In the genomic region with DNA sequence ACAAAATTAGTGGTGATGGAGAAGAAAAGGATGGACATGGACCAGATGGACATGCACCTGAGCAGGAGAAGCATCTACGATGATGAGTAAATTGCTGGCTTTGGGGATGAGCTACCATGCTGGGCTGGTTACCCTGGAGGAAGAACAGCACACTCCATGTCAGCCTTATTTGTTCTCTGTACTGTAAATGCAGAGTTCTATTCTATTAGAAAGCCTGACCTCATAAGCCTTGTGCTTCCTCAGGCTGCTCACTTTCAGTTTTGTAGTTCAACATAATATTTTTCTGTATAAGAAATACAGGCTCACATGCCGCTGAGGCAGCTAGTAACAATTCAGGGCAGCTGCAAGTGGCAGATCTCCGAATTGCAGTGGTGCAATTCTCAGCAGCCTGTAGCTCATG, we compare ENCODE assay signal across 18 cellular contexts.
DNase-seq lines count a peak whose midpoint lies in the region; ATAC-seq, FAIRE-seq and TF ChIP-seq lines count a peak whose summit lies in the region.
"Had no signal": no experiment of that assay in that cellular context is flagged by ENCODE, and none has a peak within 500 bp of the region (broad histone marks: within the 10 kb centered on the region; RNA-seq: fewer than 3 reads in every experiment).

No MANE protein-coding gene starts in this region.

- no peak for FAIRE-seq in GM12878 (lab: Jason Lieb, UNC)

- H3K27ac Mint-ChIP-seq in GM23338, result 0 out of 2 replicates have a peak overlapping the region, but pooled peaks have one; percentile 1
- H3K27ac Mint-ChIP-seq in progenitor cell of endocrine pancreas, result no peak overlapping the region
- H3K27ac Mint-ChIP-seq: CD14-positive monocyte, HFFc6 had no signal

- H3K9me3 Mint-ChIP-seq in GM23338 (peaks cover 9% of the 10 kb centered on the region), progenitor cell of endocrine pancreas (ENCODE audit: low read depth) (peaks cover 7% of the 10 kb centered on the region)

- TF ChIP-seq CTCF in GM23338 (conservative IDR thresholded peaks at IDR 0.05; ENCODE audit: low read depth in 2 of 2) (no peak), GM12878 (IDR thresholded peaks at IDR 0.05 in 2 of 3, conservative IDR thresholded peaks at IDR 0.05 in 1 of 3; ENCODE audit: control insufficient read depth in 2 of 3, extremely low read depth in 1 of 3, insufficient read depth in 1 of 3, low read depth in 3 of 3, low read length in 3 of 3) (no peak), progenitor cell of endocrine pancreas (IDR thresholded peaks at IDR 0.05; ENCODE audit: unreplicated experiment) (no peak)

- peaks cover 8% of the 10 kb centered on the region; the same call in 2 of the 3 replicates for H3K36me3 Mint-ChIP-seq in GM23338 (ENCODE audit: low read depth)
- no peaks in the 10 kb centered on the region for H3K36me3 Mint-ChIP-seq in progenitor cell of endocrine pancreas (ENCODE audit: insufficient read depth)
- H3K36me3 Mint-ChIP-seq: CD14-positive monocyte; CD4-positive, alpha-beta memory T cell had no signal

- no peak for ATAC-seq in GM23338
- peak; percentile 52 for ATAC-seq in GM12878
- ATAC-seq in aorta (ENCODE audit: low FRiP score), result no peak
- ATAC-seq: HCT116 had no signal

- H3K9me2 ChIP-seq in GM23338 (ENCODE audit: insufficient read depth), result no peaks in the 10 kb centered on the region; the same call in 1 of the 2 replicates

- RAD21 ChIA-PET in GM12878 (lab: Charles Lee; ENCODE audit: unreplicated experiment), result no interaction called here

- in situ Hi-C loops in GM12878 (cut with MboI), result no loop called here

- POLR2A ChIA-PET in GM12878 (lab: Charles Lee), result no interaction called here

- H3K27ac ChIP-seq in GM23338 (ENCODE audit: low read depth), result no peak overlapping the region
- H3K27ac ChIP-seq in GM12878 (ENCODE audit: control insufficient read depth, insufficient read depth), result no peak overlapping the region
- no peak overlapping the region for H3K27ac ChIP-seq in aorta (ENCODE audit: low read depth in 1 of 2, low read length in 2 of 2)
- H3K27ac ChIP-seq: BLaER1, HL-60 had no signal

- H3K4me2 ChIP-seq in GM23338, result no peak overlapping the region
- no peak overlapping the region for H3K4me2 ChIP-seq in GM12878 (ENCODE audit: control insufficient read depth, insufficient read depth)
- H3K4me2 ChIP-seq: BLaER1 had no signal

- H3K36me3 ChIP-seq in GM23338 (ENCODE audit: insufficient read depth), result no peaks in the 10 kb centered on the region
- no peaks in the 10 kb centered on the region for H3K36me3 ChIP-seq in GM12878 (ENCODE audit: control insufficient read depth in 2 of 2, insufficient read depth in 2 of 2, low read length in 1 of 2)
- no peaks in the 10 kb centered on the region for H3K36me3 ChIP-seq in aorta (ENCODE audit: control insufficient read depth in 1 of 2, insufficient read depth in 2 of 2, low read length in 1 of 2)
- H3K36me3 ChIP-seq: BLaER1 had no signal

- TF ChIP-seq POLR2A in GM12878 (IDR thresholded peaks at IDR 0.05; ENCODE audit: low read depth, low read length), result no peak

- H3F3A ChIP-seq in GM23338 (replicated peaks; ENCODE audit: low read depth), result no peaks in the 10 kb centered on the region

- 53% methylated on average over 3 of the region's 3 CpGs for WGBS in GM12878 (ENCODE audit: insufficient coverage, insufficient replicate concordance, low lambda C conversion rate, missing lambda C conversion rate)
- WGBS in aorta, 2 donors, result 73 to 78% methylated on average over 3 of the region's 3 CpGs

- H3K4me3 ChIP-seq in GM23338 (no peak overlapping the region), GM12878 (no peak overlapping the region), aorta (ENCODE audit: low read length in 2 of 2) (no peak overlapping the region)
- H3K4me3 ChIP-seq: BLaER1 had no signal

- intact Hi-C loops in GM12878 (cut with micrococcal nuclease; ENCODE audit: unreplicated experiment) (no loop called here), aorta (cut with DNase I) (no loop called here)

- H3K27me3 ChIP-seq in GM23338 (ENCODE audit: insufficient read depth), result no peaks in the 10 kb centered on the region
- H3K27me3 ChIP-seq in GM12878 (replicated peaks in 1 of 2; ENCODE audit: control insufficient read depth in 2 of 2, insufficient read depth in 2 of 2, low read length in 1 of 2), result no peaks in the 10 kb centered on the region
- no peaks in the 10 kb centered on the region for H3K27me3 ChIP-seq in aorta (ENCODE audit: control insufficient read depth in 1 of 2, insufficient read depth in 2 of 2, low read length in 1 of 2)
- H3K27me3 ChIP-seq: BLaER1 had no signal

- SMC1A ChIA-PET in GM12878 (lab: Charles Lee; ENCODE audit: uncharacterized antibody, unreplicated experiment), result interaction anchor here (1.3 kb wide), 1 partner anchor 13 kb away, joined by 3 read pairs; no protein-coding TSS in a partner anchor

- peaks cover 2% of the 10 kb centered on the region for H3K27me3 Mint-ChIP-seq in GM23338 (ENCODE audit: insufficient read depth, low read depth, poor library complexity)
- H3K27me3 Mint-ChIP-seq in progenitor cell of endocrine pancreas, result no peaks in the 10 kb centered on the region
- H3K27me3 Mint-ChIP-seq: CD4-positive, alpha-beta memory T cell had no signal

- H3K4me1 ChIP-seq in GM23338 (ENCODE audit: insufficient read depth) (no peaks in the 10 kb centered on the region), GM12878 (ENCODE audit: control insufficient read depth, insufficient read depth, low read length) (no peaks in the 10 kb centered on the region), aorta (ENCODE audit: control insufficient read depth in 1 of 2, insufficient read depth in 2 of 2, low read length in 2 of 2) (no peaks in the 10 kb centered on the region)
- H3K4me1 ChIP-seq: BLaER1 had no signal

- CTCF ChIA-PET in GM12878 (lab: Yijun Ruan, JAX), result no interaction called here

- BruUV-seq in GM12878 (replicated peaks; lab: Mats Ljungman, UMichigan), result no TSS peak

- no peaks in the 10 kb centered on the region for H4K20me1 ChIP-seq in GM23338 (replicated peaks; ENCODE audit: insufficient read depth)
- no peaks in the 10 kb centered on the region for H4K20me1 ChIP-seq in GM12878 (ENCODE audit: control insufficient read depth, insufficient read depth)
- H4K20me1 ChIP-seq: BLaER1 had no signal

- no peak for TF ChIP-seq RAD21 in GM12878 (IDR thresholded peaks at IDR 0.05; ENCODE audit: insufficient read depth, low read depth, low read length)

- TF ChIP-seq EP300 in GM12878 (IDR thresholded peaks at IDR 0.05; ENCODE audit: borderline replicate concordance in 1 of 2, control insufficient read depth in 1 of 2, low read depth in 2 of 2, low read length in 2 of 2), result no peak

- H3K9me3 ChIP-seq in GM12878 (replicated peaks; ENCODE audit: control insufficient read depth, insufficient read depth, low read length), result no peaks in the 10 kb centered on the region
- H3K9me3 ChIP-seq in aorta (ENCODE audit: control insufficient read depth, low read length), result peaks cover 6% of the 10 kb centered on the region

- no peak overlapping the region for H3K4me3 Mint-ChIP-seq in GM23338
- H3K4me3 Mint-ChIP-seq in progenitor cell of endocrine pancreas (ENCODE audit: low read depth), result no peak overlapping the region
- H3K4me3 Mint-ChIP-seq: CD14-positive monocyte; CD4-positive, alpha-beta memory T cell; HFFc6 had no signal

- H2AFZ ChIP-seq in GM23338 (no peak overlapping the region), GM12878 (ENCODE audit: control insufficient read depth, low read depth, low read length) (no peak overlapping the region)

- DNase-seq in NCI-H2171 treated with DMSO at 0.1 percent for 48 hours (lab: John Stamatoyannopoulos, UW) (peak; percentile 50), NCI-H2171 (lab: John Stamatoyannopoulos, UW) (no peak), GM23338 (ENCODE audit: low spot score) (no peak), GM12878 (ENCODE audit: low read depth, low spot score) (no peak), progenitor cell of endocrine pancreas (ENCODE audit: low spot score, unreplicated experiment) (no peak), aorta (no peak), NOMO-1 treated with dmso at 0.1 percent for 144 hours (lab: John Stamatoyannopoulos, UW; ENCODE audit: unreplicated experiment) (no peak)
- DNase-seq: 8988T; CD4-positive, alpha-beta memory T cell; DMS53; GDM1; GOT3; H7; HFFc6 had no signal

- no peak overlapping the region for H3K9ac ChIP-seq in GM12878 (ENCODE audit: control insufficient read depth, insufficient read depth, low read length)
- H3K9ac ChIP-seq: BLaER1 had no signal

- H3K4me1 Mint-ChIP-seq in GM23338, result no peaks in the 10 kb centered on the region
- no peaks in the 10 kb centered on the region for H3K4me1 Mint-ChIP-seq in progenitor cell of endocrine pancreas (ENCODE audit: low read depth)
- H3K4me1 Mint-ChIP-seq: CD14-positive monocyte had no signal

- H3K79me2 ChIP-seq in GM23338 (replicated peaks; ENCODE audit: insufficient read depth) (no peaks in the 10 kb centered on the region), GM12878 (ENCODE audit: control insufficient read depth, insufficient read depth, low read length) (no peaks in the 10 kb centered on the region)

TF ChIP-seq in GM23338, 12 proteins besides CTCF, POLR2A, EP300 and RAD21 (continues in another document):
- TF ChIP-seq POLR2AphosphoS5 (IDR thresholded peaks at IDR 0.05; ENCODE audit: low read depth) (no peak), JUNB (IDR thresholded peaks at IDR 0.05; ENCODE audit: unreplicated experiment) (no peak), ZNF114 (CRISPR knock-in tag; IDR thresholded peaks at IDR 0.05) (no peak), ZNF331 (CRISPR knock-in tag; IDR thresholded peaks at IDR 0.05; ENCODE audit: low read depth) (no peak), NANOG (IDR thresholded peaks at IDR 0.05; ENCODE audit: borderline replicate concordance) (no peak), EZH2phosphoT487 (IDR thresholded peaks at IDR 0.05; ENCODE audit: unreplicated experiment) (no peak), STAT1 (IDR thresholded peaks at IDR 0.05; ENCODE audit: unreplicated experiment) (no peak), EZH2 (IDR thresholded peaks at IDR 0.05; ENCODE audit: low read depth, unreplicated experiment) (no peak), CREB1 (CRISPR knock-in tag; IDR thresholded peaks at IDR 0.05; ENCODE audit: low read depth) (no peak)

TF ChIP-seq in GM12878, 131 proteins besides CTCF, POLR2A, EP300 and RAD21:
- TF ChIP-seq CREM (IDR thresholded peaks at IDR 0.05; ENCODE audit: low read depth), result no peak
TF ChIP-seq in GM12878: peak in this region for 0.
